1 cellular context compared by ENCODE assay signal in the genomic region with DNA sequence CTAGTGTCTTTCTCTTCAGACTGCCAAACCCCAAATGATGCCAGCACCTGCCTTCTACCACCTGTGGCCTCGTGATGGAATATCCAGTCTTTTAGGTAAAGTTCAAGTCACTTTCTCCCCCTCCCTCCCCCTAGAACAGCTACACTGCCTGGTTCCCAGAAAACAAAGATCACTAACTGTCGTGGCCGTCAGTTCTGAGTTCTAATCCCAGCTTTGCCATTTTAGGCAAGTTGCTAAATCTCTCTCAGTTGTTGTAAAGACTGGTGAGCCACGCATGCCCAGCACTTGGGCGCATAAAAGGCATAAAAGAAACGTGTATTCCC.
TF ChIP-seq lines count a peak whose summit lies in the region.

No MANE protein-coding gene starts in this region.

TF ChIP-seq in liver, 16 proteins besides CTCF, POLR2A, EP300 and RAD21 (continued from another document):
- TF ChIP-seq, protein P1, sequence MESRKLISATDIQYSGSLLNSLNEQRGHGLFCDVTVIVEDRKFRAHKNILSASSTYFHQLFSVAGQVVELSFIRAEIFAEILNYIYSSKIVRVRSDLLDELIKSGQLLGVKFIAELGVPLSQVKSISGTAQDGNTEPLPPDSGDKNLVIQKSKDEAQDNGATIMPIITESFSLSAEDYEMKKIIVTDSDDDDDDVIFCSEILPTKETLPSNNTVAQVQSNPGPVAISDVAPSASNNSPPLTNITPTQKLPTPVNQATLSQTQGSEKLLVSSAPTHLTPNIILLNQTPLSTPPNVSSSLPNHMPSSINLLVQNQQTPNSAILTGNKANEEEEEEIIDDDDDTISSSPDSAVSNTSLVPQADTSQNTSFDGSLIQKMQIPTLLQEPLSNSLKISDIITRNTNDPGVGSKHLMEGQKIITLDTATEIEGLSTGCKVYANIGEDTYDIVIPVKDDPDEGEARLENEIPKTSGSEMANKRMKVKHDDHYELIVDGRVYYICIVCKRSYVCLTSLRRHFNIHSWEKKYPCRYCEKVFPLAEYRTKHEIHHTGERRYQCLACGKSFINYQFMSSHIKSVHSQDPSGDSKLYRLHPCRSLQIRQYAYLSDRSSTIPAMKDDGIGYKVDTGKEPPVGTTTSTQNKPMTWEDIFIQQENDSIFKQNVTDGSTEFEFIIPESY (IDR thresholded peaks at IDR 0.05) = no peak
- TF ChIP-seq HNF4G (IDR thresholded peaks at IDR 0.05) = no peak
- TF ChIP-seq, protein P2, sequence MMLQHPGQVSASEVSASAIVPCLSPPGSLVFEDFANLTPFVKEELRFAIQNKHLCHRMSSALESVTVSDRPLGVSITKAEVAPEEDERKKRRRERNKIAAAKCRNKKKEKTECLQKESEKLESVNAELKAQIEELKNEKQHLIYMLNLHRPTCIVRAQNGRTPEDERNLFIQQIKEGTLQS (IDR thresholded peaks at IDR 0.05) = no peak
